38 cellular contexts compared by ENCODE assay signal in genomic region chr1:112783059-112783458, GRCh38.
"Had no signal": no experiment of that assay in that cellular context is flagged by ENCODE, and none has a peak within 500 bp of the region (broad histone marks: within the 10 kb centered on the region; RNA-seq: fewer than 3 reads in every experiment).

No MANE protein-coding gene starts in this region.

- H3K9me3 ChIP-seq: adrenal gland, ascending aorta, body of pancreas, breast epithelium had no signal

- H3K9me3 Mint-ChIP-seq: activated naive CD4-positive, alpha-beta T cell treated with anti-CD3 and anti-CD28 coated beads for 36 hours; activated naive CD4-positive, alpha-beta T cell treated with anti-CD3 and anti-CD28 coated beads, Interleukin-2, amount 10 ng/mL, durations not matched to agents 7 days and 5 days; activated naive CD4-positive, alpha-beta T cell treated with anti-CD3 and anti-CD28 coated beads, Interleukin-2, amount 50 U/mL, for 24 hours; activated naive CD4-positive, alpha-beta T cell treated with anti-CD3 and anti-CD28 coated beads, Interleukin-2, amount 50 U/mL, for 72 hours; activated naive CD8-positive, alpha-beta T cell treated with anti-CD3 and anti-CD28 coated beads for 36 hours; activated naive CD8-positive, alpha-beta T cell treated with anti-CD3 and anti-CD28 coated beads, Interleukin-2, amount 50 U/mL, for 24 hours; activated T-cell treated with anti-CD3 and anti-CD28 coated beads, Interleukin-2, amount 50 U/mL, for 24 hours; activated T-cell treated with anti-CD3 and anti-CD28 coated beads, Interleukin-2, amount 50 U/mL, for 4 hours; activated T-helper 1 cell treated with anti-CD3 and anti-CD28 coated beads, Interleukin-12 subunit alpha, Interleukin-12 subunit beta, Interleukin-2, Interleukin-4 antibody, amounts not matched to agents 30 ng/mL and 10 ng/mL and 1 ng/mL, durations not matched to agents 14 hours and 24 hours and 36 hours; activated T-helper 17 cell treated with anti-CD3 and anti-CD28 coated beads, Interleukin-2, amount 50 U/mL, for 72 hours; activated T-helper 2 cell treated with anti-CD3 and anti-CD28 coated beads, Interferon-gamma antibody, Interleukin-2, Interleukin-4, amounts not matched to agents 10 μg/mL and 5 μg/mL and 100 μg/mL, durations not matched to agents 14 hours and 24 hours and 36 hours; central memory CD8-positive, alpha-beta T cell had no signal

- H3K36me3 Mint-ChIP-seq: activated naive CD4-positive, alpha-beta T cell treated with anti-CD3 and anti-CD28 coated beads, Interleukin-2, amount 10 ng/mL, durations not matched to agents 7 days and 5 days; activated naive CD4-positive, alpha-beta T cell treated with anti-CD3 and anti-CD28 coated beads, Interleukin-2, amount 50 U/mL, for 24 hours; activated naive CD4-positive, alpha-beta T cell treated with anti-CD3 and anti-CD28 coated beads, Interleukin-2, amount 50 U/mL, for 72 hours; activated naive CD8-positive, alpha-beta T cell treated with anti-CD3 and anti-CD28 coated beads for 36 hours; activated naive CD8-positive, alpha-beta T cell treated with anti-CD3 and anti-CD28 coated beads, Interleukin-2, amount 10 ng/mL, durations not matched to agents 7 days and 5 days; brain had no signal

- H3K27me3 ChIP-seq: adrenal gland, ascending aorta, body of pancreas, brain microvascular endothelial cell, breast epithelium, cardiac muscle cell had no signal

- H3K4me1 Mint-ChIP-seq: activated naive CD4-positive, alpha-beta T cell treated with anti-CD3 and anti-CD28 coated beads, Interleukin-2, amount 10 ng/mL, durations not matched to agents 7 days and 5 days; activated naive CD4-positive, alpha-beta T cell treated with anti-CD3 and anti-CD28 coated beads, Interleukin-2, amount 50 U/mL, for 24 hours; activated naive CD8-positive, alpha-beta T cell treated with anti-CD3 and anti-CD28 coated beads for 36 hours; activated naive CD8-positive, alpha-beta T cell treated with anti-CD3 and anti-CD28 coated beads, Interleukin-2, amount 10 ng/mL, durations not matched to agents 7 days and 5 days; activated naive CD8-positive, alpha-beta T cell treated with anti-CD3 and anti-CD28 coated beads, Interleukin-2, amount 50 U/mL, for 24 hours; activated T-helper 17 cell treated with anti-CD3 and anti-CD28 coated beads, Interleukin-2, amount 50 U/mL, for 72 hours; central memory CD8-positive, alpha-beta T cell had no signal

- H3K4me3 ChIP-seq: adrenal gland, ascending aorta, body of pancreas, breast epithelium, cardiac muscle cell had no signal

- H3K36me3 ChIP-seq: adrenal gland, ascending aorta, brain microvascular endothelial cell, breast epithelium, cardiac muscle cell had no signal

- H3K27ac Mint-ChIP-seq: activated naive CD4-positive, alpha-beta T cell treated with anti-CD3 and anti-CD28 coated beads for 36 hours; activated naive CD4-positive, alpha-beta T cell treated with anti-CD3 and anti-CD28 coated beads, Interleukin-2, amount 10 ng/mL, durations not matched to agents 7 days and 5 days; activated naive CD4-positive, alpha-beta T cell treated with anti-CD3 and anti-CD28 coated beads, Interleukin-2, amount 50 U/mL, for 24 hours; activated naive CD4-positive, alpha-beta T cell treated with anti-CD3 and anti-CD28 coated beads, Interleukin-2, amount 50 U/mL, for 72 hours; activated naive CD8-positive, alpha-beta T cell; activated naive CD8-positive, alpha-beta T cell treated with anti-CD3 and anti-CD28 coated beads for 36 hours; activated naive CD8-positive, alpha-beta T cell treated with anti-CD3 and anti-CD28 coated beads, Interleukin-2, amount 10 ng/mL, durations not matched to agents 7 days and 5 days; activated naive CD8-positive, alpha-beta T cell treated with anti-CD3 and anti-CD28 coated beads, Interleukin-2, amount 50 U/mL, for 24 hours; activated T-cell treated with anti-CD3 and anti-CD28 coated beads, Interleukin-2, amount 50 U/mL, for 24 hours; activated T-cell treated with anti-CD3 and anti-CD28 coated beads, Interleukin-2, amount 50 U/mL, for 72 hours; activated T-helper 1 cell treated with anti-CD3 and anti-CD28 coated beads, Interleukin-12 subunit alpha, Interleukin-12 subunit beta, Interleukin-2, Interleukin-4 antibody, amounts not matched to agents 30 ng/mL and 10 ng/mL and 1 ng/mL, durations not matched to agents 14 hours and 24 hours and 36 hours; activated T-helper 17 cell treated with anti-CD3 and anti-CD28 coated beads, Interleukin-2, amount 50 U/mL, for 72 hours; activated T-helper 2 cell treated with anti-CD3 and anti-CD28 coated beads, Interferon-gamma antibody, Interleukin-2, Interleukin-4, amounts not matched to agents 10 μg/mL and 5 μg/mL and 100 μg/mL, durations not matched to agents 14 hours and 24 hours and 36 hours; brain had no signal

- FAIRE-seq: astrocyte, bronchial epithelial cell had no signal

- H3K27ac ChIP-seq: adrenal gland, ascending aorta, body of pancreas, brain microvascular endothelial cell, breast epithelium, cardiac muscle cell had no signal

- DNase-seq: activated effector memory CD4-positive, alpha-beta T cell treated with anti-CD3 and anti-CD28 coated beads, Interleukin-2, amount 50 U/mL, for 16 hours; activated effector memory CD4-positive, alpha-beta T cell treated with Interleukin-2 at 50 U/mL for 16 hours; activated gamma-delta T cell; activated gamma-delta T cell treated with Interleukin-2 at 50 U/mL for 16 hours; activated naive CD4-positive, alpha-beta T cell; activated naive CD4-positive, alpha-beta T cell treated with anti-CD3 and anti-CD28 coated beads for 36 hours; activated naive CD4-positive, alpha-beta T cell treated with anti-CD3 and anti-CD28 coated beads, Interleukin-2, amount 10 ng/mL, durations not matched to agents 7 days and 5 days; activated naive CD4-positive, alpha-beta T cell treated with anti-CD3 and anti-CD28 coated beads, Interleukin-2, amount 50 U/mL, for 16 hours; activated naive CD4-positive, alpha-beta T cell treated with Interleukin-2 at 50 U/mL for 16 hours; activated naive CD8-positive, alpha-beta T cell treated with anti-CD3 and anti-CD28 coated beads for 36 hours; activated naive CD8-positive, alpha-beta T cell treated with anti-CD3 and anti-CD28 coated beads, Interleukin-2, amount 10 ng/mL, durations not matched to agents 7 days and 5 days; activated naive CD8-positive, alpha-beta T cell treated with anti-CD3 and anti-CD28 coated beads, Interleukin-2, amount 50 U/mL, for 24 hours; activated T-cell treated with anti-CD3 and anti-CD28 coated beads, Interleukin-2, amount 50 U/mL, for 1 hour; activated T-cell treated with anti-CD3 and anti-CD28 coated beads, Interleukin-2, amount 50 U/mL, for 24 hours; activated T-cell treated with anti-CD3 and anti-CD28 coated beads, Interleukin-2, amount 50 U/mL, for 4 hours; activated T-cell treated with anti-CD3 and anti-CD28 coated beads, Interleukin-2, amount 50 U/mL, for 72 hours; adrenal gland; amniotic stem cell; amygdala; anterior cingulate cortex; body of pancreas; brain microvascular endothelial cell; caudate nucleus; central memory CD4-positive, alpha-beta T cell; cerebellar nuclear complex had no signal

- H3K27me3 Mint-ChIP-seq: activated naive CD4-positive, alpha-beta T cell treated with anti-CD3 and anti-CD28 coated beads, Interleukin-2, amount 50 U/mL, for 24 hours; activated naive CD8-positive, alpha-beta T cell; activated naive CD8-positive, alpha-beta T cell treated with anti-CD3 and anti-CD28 coated beads for 36 hours; activated T-cell treated with anti-CD3 and anti-CD28 coated beads, Interleukin-2, amount 50 U/mL, for 24 hours had no signal

- ATAC-seq: activated naive CD4-positive, alpha-beta T cell treated with anti-CD3 and anti-CD28 coated beads, Interleukin-2, amount 50 U/mL, for 72 hours; activated naive CD8-positive, alpha-beta T cell treated with anti-CD3 and anti-CD28 coated beads, Interleukin-2, amount 50 U/mL, for 24 hours; activated T-cell treated with anti-CD3 and anti-CD28 coated beads, Interleukin-2, amount 50 U/mL, for 4 hours; activated T-cell treated with anti-CD3 and anti-CD28 coated beads, Interleukin-2, amount 50 U/mL, for 72 hours; activated T-helper 17 cell treated with anti-CD3 and anti-CD28 coated beads, Interleukin-2, amount 50 U/mL, for 72 hours; body of pancreas had no signal

- H3K4me1 ChIP-seq: adrenal gland, ascending aorta, body of pancreas, breast epithelium had no signal

- H3K4me3 Mint-ChIP-seq: activated naive CD4-positive, alpha-beta T cell treated with anti-CD3 and anti-CD28 coated beads for 36 hours; activated naive CD4-positive, alpha-beta T cell treated with anti-CD3 and anti-CD28 coated beads, Interleukin-2, amount 10 ng/mL, durations not matched to agents 7 days and 5 days; activated naive CD4-positive, alpha-beta T cell treated with anti-CD3 and anti-CD28 coated beads, Interleukin-2, amount 50 U/mL, for 24 hours; activated naive CD8-positive, alpha-beta T cell; activated naive CD8-positive, alpha-beta T cell treated with anti-CD3 and anti-CD28 coated beads for 36 hours; activated naive CD8-positive, alpha-beta T cell treated with anti-CD3 and anti-CD28 coated beads, Interleukin-2, amount 10 ng/mL, durations not matched to agents 7 days and 5 days; activated naive CD8-positive, alpha-beta T cell treated with anti-CD3 and anti-CD28 coated beads, Interleukin-2, amount 50 U/mL, for 24 hours; activated T-cell treated with anti-CD3 and anti-CD28 coated beads, Interleukin-2, amount 50 U/mL, for 24 hours; activated T-cell treated with anti-CD3 and anti-CD28 coated beads, Interleukin-2, amount 50 U/mL, for 4 hours; activated T-cell treated with anti-CD3 and anti-CD28 coated beads, Interleukin-2, amount 50 U/mL, for 72 hours; activated T-helper 1 cell treated with anti-CD3 and anti-CD28 coated beads, Interleukin-12 subunit alpha, Interleukin-12 subunit beta, Interleukin-2, Interleukin-4 antibody, amounts not matched to agents 30 ng/mL and 10 ng/mL and 1 ng/mL, durations not matched to agents 14 hours and 24 hours and 36 hours; activated T-helper 17 cell treated with anti-CD3 and anti-CD28 coated beads, Interleukin-2, amount 50 U/mL, for 72 hours; brain; central memory CD8-positive, alpha-beta T cell had no signal
